In genomic region chr7:2471022-2471329, GRCh38 we compare ENCODE assay signal across 20 cellular contexts. TPM values are rescaled to one million over a fixed set of nuclear protein-coding genes. Genes with fewer than 3 reads are reported as not detected.
DNase-seq lines count a peak whose midpoint lies in the region; ATAC-seq, FAIRE-seq and TF ChIP-seq lines count a peak whose summit lies in the region.
"Had no signal": no experiment of that assay in that cellular context is flagged by ENCODE, and none has a peak within 500 bp of the region (broad histone marks: within the 10 kb centered on the region; RNA-seq: fewer than 3 reads in every experiment).

No MANE protein-coding gene starts in this region.

- no peaks in the 10 kb centered on the region for H3K36me3 ChIP-seq in MG63
- no peaks in the 10 kb centered on the region for H3K36me3 ChIP-seq in bronchial epithelial cell (ENCODE audit: control insufficient read depth, insufficient read depth, low read length)
- H3K36me3 ChIP-seq in mesodermal cell (ENCODE audit: control insufficient read depth, insufficient read depth, low read length), result no peaks in the 10 kb centered on the region
- H3K36me3 ChIP-seq: cardiac muscle cell, esophagus squamous epithelium had no signal

- no peaks in the 10 kb centered on the region for H3K27me3 ChIP-seq in MG63
- no peaks in the 10 kb centered on the region for H3K27me3 ChIP-seq in bronchial epithelial cell (ENCODE audit: control insufficient read depth, insufficient read depth, low read length)
- H3K27me3 ChIP-seq: cardiac muscle cell had no signal

- no peak for FAIRE-seq in bronchial epithelial cell (lab: Jason Lieb, UNC)
- FAIRE-seq: A204.1, D721Med had no signal

- ATAC-seq in GM18520 (IDR thresholded peaks at IDR 0.05; ENCODE audit: unreplicated experiment), result no peak

- H3K4me1 ChIP-seq in mesodermal cell (ENCODE audit: control insufficient read depth, insufficient read depth, low read length, poor library complexity, severe bottlenecking), result peaks cover 17% of the 10 kb centered on the region

- no peak for TF ChIP-seq CTCF in bronchial epithelial cell (IDR thresholded peaks at IDR 0.05; ENCODE audit: insufficient read depth, low read length, severe bottlenecking)

- no peaks in the 10 kb centered on the region for H3K9me3 ChIP-seq in MG63
- no peaks in the 10 kb centered on the region for H3K9me3 ChIP-seq in mesodermal cell (ENCODE audit: control insufficient read depth, low read length)
- H3K9me3 ChIP-seq: esophagus squamous epithelium had no signal

- H3K27ac ChIP-seq in mesodermal cell (ENCODE audit: low read depth, low read length, severe bottlenecking), result peak overlapping the region; percentile 2
- H3K27ac ChIP-seq: cardiac muscle cell, esophagus squamous epithelium, KMS-11 had no signal

- DNase-seq in DMS53 (lab: John Stamatoyannopoulos, UW), result peak; percentile 45
- DNase-seq in DMS53 treated with DMSO at 0.1 percent for 48 hours (lab: John Stamatoyannopoulos, UW; ENCODE audit: unreplicated experiment), result no peak
- DNase-seq in MG63, result peak; percentile 49
- peak; percentile 85 for DNase-seq in bronchial epithelial cell (ENCODE audit: low read depth)
- no peak for DNase-seq in NCI-H1092 treated with DMSO at 0.1 percent for 48 hours (lab: John Stamatoyannopoulos, UW)
- no peak for DNase-seq in NCI-H446 treated with DMSO at 0.1 percent for 48 hours (lab: John Stamatoyannopoulos, UW)
- DNase-seq: activated CD4-positive, alpha-beta memory T cell treated with anti-CD3 and anti-CD28 coated beads for 36 hours; activated effector memory CD4-positive, alpha-beta T cell treated with anti-CD3 and anti-CD28 coated beads, Interleukin-2, amount 50 U/mL, for 16 hours; esophagus squamous epithelium; NCI-H2029 treated with DMSO at 0.1 percent for 48 hours; occipital lobe; stimulated activated CD4-positive, alpha-beta T cell treated with anti-CD3 and anti-CD28 coated beads, Interleukin-12 subunit alpha, Interleukin-12 subunit beta, amount 100 ng/mL, for 4 hours; T1000 had no signal

- 83 to 93% methylated on average over 2 to 3 of the region's 5 CpGs for WGBS in mesodermal cell (ENCODE audit: insufficient coverage in 2 of 2), 2 experiments

- H3K4me3 ChIP-seq in MG63 (no peak overlapping the region), bronchial epithelial cell (ENCODE audit: low read depth, low read length) (no peak overlapping the region), mesodermal cell (ENCODE audit: extremely low read depth, insufficient read depth, low read length, poor library complexity, severe bottlenecking) (no peak overlapping the region)
- H3K4me3 ChIP-seq: cardiac muscle cell, esophagus squamous epithelium had no signal

RNA-seq across cellular contexts. Expression of gene GRIFIN, which starts 5.2 kb away (rescaled TPM):
- total RNA-seq in MG63 (2014; rRNA removed; shearing (Covaris generic); ENCODE audit: low replicate concordance), result not detected in 2 replicates
- not detected in 2 replicates for total RNA-seq in bronchial epithelial cell
- polyA plus RNA-seq in mesodermal cell (2013, experiment 1 of 2), result not detected
- polyA plus RNA-seq in mesodermal cell (2013, experiment 2 of 2), result not detected
- total RNA-seq: activated CD4-positive, alpha-beta memory T cell treated with anti-CD3 and anti-CD28 coated beads for 36 hours; cardiac muscle cell; esophagus squamous epithelium; occipital lobe had no signal
- polyA plus RNA-seq: cardiac muscle cell, thymus had no signal

RNA-seq across cellular contexts. Expression of gene LFNG, which starts 48.6 kb away (rescaled TPM):
- 2.9 and 6.0 TPM in 2 replicates for total RNA-seq in MG63 (2014; rRNA removed; shearing (Covaris generic); ENCODE audit: low replicate concordance)
- total RNA-seq in bronchial epithelial cell, result 4.5 and 6.8 TPM in 2 replicates
- 20.5 TPM for polyA plus RNA-seq in mesodermal cell (2013, experiment 1 of 2)
- 13.8 TPM for polyA plus RNA-seq in mesodermal cell (2013, experiment 2 of 2)

Comparison
In these comparisons a context has a peak if more than half of its experiments do, and no peak if none do; other contexts are left out.
1. DNase-seq: peak in DMS53 (single experiment), MG63 (single experiment) and bronchial epithelial cell (single experiment); none in DMS53 treated with DMSO at 0.1 percent for 48 hours (single experiment), NCI-H1092 treated with DMSO at 0.1 percent for 48 hours (single experiment) and NCI-H446 treated with DMSO at 0.1 percent for 48 hours (single experiment).